In genomic region chr16:57387598-57388354, GRCh38 we compare ENCODE assay signal across 22 cellular contexts. TPM values are rescaled to one million over a fixed set of nuclear protein-coding genes. Genes with fewer than 3 reads are reported as not detected.
A peak's percentile ranks its signal among the peaks of the same experiment; 100 is the strongest.
DNase-seq lines count a peak whose midpoint lies in the region; ATAC-seq and TF ChIP-seq lines count a peak whose summit lies in the region.
"Had no signal": no experiment of that assay in that cellular context is flagged by ENCODE, and none has a peak within 500 bp of the region (broad histone marks: within the 10 kb centered on the region; RNA-seq: fewer than 3 reads in every experiment).

No MANE protein-coding gene starts in this region.

- peak overlapping the region; percentile 41 for H2AFZ ChIP-seq in hepatocyte
- no peak overlapping the region for H2AFZ ChIP-seq in OCI-LY7 (ENCODE audit: low read length)

- TF ChIP-seq CTCF in GM12865 (IDR thresholded peaks at IDR 0.05; ENCODE audit: insufficient read depth, low read depth, low read length, missing control alignments) = no peak
- no peak for TF ChIP-seq CTCF in hepatocyte (IDR thresholded peaks at IDR 0.05; ENCODE audit: poor library complexity)
- TF ChIP-seq CTCF in OCI-LY7 (conservative IDR thresholded peaks at IDR 0.05; ENCODE audit: low read length) = no peak
- TF ChIP-seq CTCF in WERI-Rb-1 (IDR thresholded peaks at IDR 0.05; ENCODE audit: low read depth, low read length) = no peak

- ATAC-seq in GM19463 (IDR thresholded peaks at IDR 0.05; ENCODE audit: unreplicated experiment) (peak; percentile 34), HG03159 (IDR thresholded peaks at IDR 0.05; ENCODE audit: unreplicated experiment) (peak; percentile 29)

- H3K4me1 ChIP-seq in hepatocyte (ENCODE audit: insufficient read depth) = peaks cover 18% of the 10 kb centered on the region
- H3K4me1 ChIP-seq in OCI-LY7 (ENCODE audit: insufficient read depth, low read length, poor library complexity, severe bottlenecking) = peaks cover 8% of the 10 kb centered on the region

- H3K4me3 ChIP-seq in GM12865 (ENCODE audit: low read depth, low read length) (no peak overlapping the region), hepatocyte (no peak overlapping the region), OCI-LY7 (ENCODE audit: low read depth, low read length, poor library complexity, severe bottlenecking) (no peak overlapping the region), WERI-Rb-1 (ENCODE audit: low read depth, low read length) (no peak overlapping the region)
- H3K4me3 ChIP-seq: ascending aorta, coronary artery, sigmoid colon had no signal

- WGBS in hepatocyte (ENCODE audit: low lambda C conversion rate, missing lambda C conversion rate) = 91% methylated on average over 3 of the region's 3 CpGs

- no peaks in the 10 kb centered on the region for H3K9me3 ChIP-seq in hepatocyte (ENCODE audit: low read depth)
- H3K9me3 ChIP-seq in OCI-LY7 (ENCODE audit: low read length) = no peaks in the 10 kb centered on the region
- H3K9me3 ChIP-seq in WERI-Rb-1 (ENCODE audit: severe bottlenecking) = no peaks in the 10 kb centered on the region
- H3K9me3 ChIP-seq: ascending aorta, sigmoid colon had no signal

- CTCF ChIA-PET in OCI-LY7 (lab: Charles Lee; ENCODE audit: unreplicated experiment) = no interaction called here

- no peak overlapping the region for H3K4me2 ChIP-seq in hepatocyte
- no peak overlapping the region for H3K4me2 ChIP-seq in OCI-LY7 (ENCODE audit: low read length)
- H3K4me2 ChIP-seq: KMS-11 had no signal

- DNase-seq in GM12865 (ENCODE audit: low read depth) (peak; percentile 65), hepatocyte (ENCODE audit: low spot score) (no peak), OCI-LY7 (ENCODE audit: low spot score) (no peak), kidney tubule cell (ENCODE audit: low spot score) (no peak), NCI-H2227 (lab: John Stamatoyannopoulos, UW; ENCODE audit: unreplicated experiment) (no peak), WERI-Rb-1 (no peak)
- DNase-seq: activated CD4-positive, alpha-beta T cell treated with anti-CD3 and anti-CD28 coated beads, Interleukin-2, amount 50 U/mL, for 4 hours; activated effector memory CD4-positive, alpha-beta T cell treated with Interleukin-2 at 50 U/mL for 16 hours; DMS153; NCI-H1417; sigmoid colon; stimulated activated CD4-positive, alpha-beta T cell treated with anti-CD3 and anti-CD28 coated beads, Interleukin-4, amount 100 ng/mL, for 1 hour had no signal

- BruUV-seq in OCI-LY7 (replicated peaks; lab: Mats Ljungman, UMichigan) = no TSS peak

- intact Hi-C loops in OCI-LY7 (cut with micrococcal nuclease; ENCODE audit: unreplicated experiment) = no loop called here

- H3K36me3 ChIP-seq in hepatocyte (replicated peaks; ENCODE audit: insufficient read depth, low read depth) (no peaks in the 10 kb centered on the region), OCI-LY7 (ENCODE audit: insufficient read depth, low read length) (no peaks in the 10 kb centered on the region), WERI-Rb-1 (no peaks in the 10 kb centered on the region)

- POLR2A ChIA-PET in OCI-LY7 (lab: Charles Lee) = interaction anchor here (0.6 kb wide), 1 partner anchor 27 kb away, joined by 3 read pairs; no protein-coding TSS in a partner anchor

- peak overlapping the region; percentile 73 for H3K27ac ChIP-seq in hepatocyte
- H3K27ac ChIP-seq in OCI-LY7 (ENCODE audit: low read depth, low read length, poor library complexity, severe bottlenecking) = no peak overlapping the region
- H3K27ac ChIP-seq in WERI-Rb-1 = no peak overlapping the region
- H3K27ac ChIP-seq: ascending aorta, coronary artery, KMS-11, sigmoid colon had no signal

- H3K9me2 ChIP-seq in hepatocyte (replicated peaks; ENCODE audit: insufficient read depth) (no peaks in the 10 kb centered on the region), OCI-LY7 (ENCODE audit: insufficient read depth, low read length) (no peaks in the 10 kb centered on the region)

- H3K79me2 ChIP-seq in hepatocyte = no peaks in the 10 kb centered on the region
- H3K79me2 ChIP-seq in OCI-LY7 (ENCODE audit: insufficient read depth, low read depth, low read length) = no peaks in the 10 kb centered on the region

- no peaks in the 10 kb centered on the region for H3K27me3 ChIP-seq in hepatocyte
- no peaks in the 10 kb centered on the region for H3K27me3 ChIP-seq in WERI-Rb-1 (ENCODE audit: insufficient read depth, low read depth, severe bottlenecking)
- H3K27me3 ChIP-seq: ascending aorta, sigmoid colon had no signal

- no peaks in the 10 kb centered on the region for H4K20me1 ChIP-seq in hepatocyte (ENCODE audit: insufficient read depth, poor library complexity, severe bottlenecking)
- no peaks in the 10 kb centered on the region for H4K20me1 ChIP-seq in OCI-LY7 (ENCODE audit: insufficient read depth, low read length)

RNA-seq across cellular contexts. Expression of gene CX3CL1, which starts 15.5 kb away (rescaled TPM):
- total RNA-seq in hepatocyte = 8.5 and 9.4 TPM in 2 replicates
- polyA plus RNA-seq in hepatocyte = 4.6 and 6.6 TPM in 2 replicates
- not detected in 2 replicates for total RNA-seq in OCI-LY7 (2014; rRNA removed; shearing (Covaris generic))
- not detected in 2 replicates for total RNA-seq in OCI-LY7 (2022)

RNA-seq across cellular contexts. Expression of gene CCL17, which starts 16.8 kb away (rescaled TPM):
- total RNA-seq in hepatocyte (not detected in 2 replicates), OCI-LY7 (2022) (not detected in 2 replicates)
- polyA plus RNA-seq in hepatocyte = not detected in 2 replicates
- not detected in 2 replicates for total RNA-seq in OCI-LY7 (2014; rRNA removed; shearing (Covaris generic))
- total RNA-seq: ascending aorta, epithelial cell of proximal tubule, kidney epithelial cell, omental fat pad, sigmoid colon, urinary bladder had no signal
- polyA plus RNA-seq: urinary bladder had no signal

RNA-seq across cellular contexts. Expression of gene CCL22, which starts 29.2 kb away (rescaled TPM):
- total RNA-seq in hepatocyte (0.13 TPM in 1 of 2 replicates, not detected in the other), OCI-LY7 (2022) (not detected in 2 replicates)
- not detected in 2 replicates for polyA plus RNA-seq in hepatocyte
- not detected in 2 replicates for total RNA-seq in OCI-LY7 (2014; rRNA removed; shearing (Covaris generic))
- total RNA-seq: ascending aorta, epithelial cell of proximal tubule, kidney epithelial cell, sigmoid colon, SK-MEL-5, urinary bladder had no signal

RNA-seq across cellular contexts. Expression of gene CIAPIN1, which starts 59.4 kb away (rescaled TPM):
- total RNA-seq in hepatocyte = 53.1 and 54.2 TPM in 2 replicates
- polyA plus RNA-seq in hepatocyte = 53.7 and 56.1 TPM in 2 replicates
- 47.7 and 72.1 TPM in 2 replicates for total RNA-seq in OCI-LY7 (2014; rRNA removed; shearing (Covaris generic))
- total RNA-seq in OCI-LY7 (2022) = 56.2 and 58.9 TPM in 2 replicates

RNA-seq across cellular contexts. Expression of gene COQ9, which starts 59.5 kb away (rescaled TPM):
- 57.1 and 61.9 TPM in 2 replicates for total RNA-seq in hepatocyte
- 63.2 and 81.5 TPM in 2 replicates for polyA plus RNA-seq in hepatocyte
- 30.5 and 31.3 TPM in 2 replicates for total RNA-seq in OCI-LY7 (2014; rRNA removed; shearing (Covaris generic))
- total RNA-seq in OCI-LY7 (2022) = 43.9 and 45.2 TPM in 2 replicates
